In the genomic region with DNA sequence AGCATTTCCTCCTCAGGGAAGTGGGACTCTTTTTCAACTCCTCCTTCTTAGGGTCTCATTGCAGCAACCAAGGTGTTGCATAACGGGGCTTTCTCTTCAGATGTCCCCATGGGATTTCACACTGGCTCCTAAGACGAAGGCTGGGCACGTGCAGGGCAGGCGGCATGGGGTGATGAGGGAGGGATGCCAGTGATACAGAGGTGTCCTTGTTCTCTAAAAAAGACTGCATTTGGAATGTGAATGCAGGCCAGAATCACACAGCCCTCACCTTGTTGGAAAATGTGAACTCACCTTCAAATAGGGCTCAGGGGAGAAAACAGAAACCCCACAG, we compare ENCODE assay signal across 14 cellular contexts.
A peak's percentile ranks its signal among the peaks of the same experiment; 100 is the strongest.
DNase-seq lines count a peak whose midpoint lies in the region; ATAC-seq and TF ChIP-seq lines count a peak whose summit lies in the region.
"Had no signal": no experiment of that assay in that cellular context is flagged by ENCODE, and none has a peak within 500 bp of the region (broad histone marks: within the 10 kb centered on the region; RNA-seq: fewer than 3 reads in every experiment).

No MANE protein-coding gene starts in this region.

- H3K27me3 ChIP-seq in transverse colon = no peaks in the 10 kb centered on the region
- H3K27me3 ChIP-seq: colonic mucosa had no signal

- TF ChIP-seq EP300 in transverse colon (IDR thresholded peaks at IDR 0.05; ENCODE audit: low read depth) = no peak

- H3K27me3 Mint-ChIP-seq in activated naive CD4-positive, alpha-beta T cell treated with anti-CD3 and anti-CD28 coated beads, Interleukin-2, amount 50 U/mL, for 24 hours = no peaks in the 10 kb centered on the region
- no peaks in the 10 kb centered on the region for H3K27me3 Mint-ChIP-seq in activated CD8-positive, alpha-beta T cell treated with anti-CD3 and anti-CD28 coated beads, Interleukin-2, amount 10 ng/mL, durations not matched to agents 7 days and 5 days (ENCODE audit: low read depth)
- peaks cover 14 to 31% (median 18%) of the 10 kb centered on the region in 3 donors for H3K27me3 Mint-ChIP-seq in immature natural killer cell (ENCODE audit: low read depth in 3 of 3)

- CTCF ChIA-PET in activated CD8-positive, alpha-beta T cell treated with anti-CD3 and anti-CD28 coated beads, Interleukin-2, amount 10 ng/mL, durations not matched to agents 7 days and 5 days (lab: Charles Lee) = interaction anchor here (1.1 to 13.3 kb wide), 2 partner anchors 19 to 102 kb away, joined by 3 to 142 read pairs; no protein-coding TSS in a partner anchor

- no peaks in the 10 kb centered on the region for H3K9me3 Mint-ChIP-seq in activated naive CD4-positive, alpha-beta T cell treated with anti-CD3 and anti-CD28 coated beads, Interleukin-2, amount 50 U/mL, for 24 hours
- H3K9me3 Mint-ChIP-seq in activated naive CD4-positive, alpha-beta T cell treated with anti-CD3 and anti-CD28 coated beads, Interleukin-2, amount 50 U/mL, for 72 hours = peaks cover 7 to 9% of the 10 kb centered on the region in 2 donors
- peaks cover 5% of the 10 kb centered on the region for H3K9me3 Mint-ChIP-seq in activated CD8-positive, alpha-beta T cell treated with anti-CD3 and anti-CD28 coated beads, Interleukin-2, amount 10 ng/mL, durations not matched to agents 7 days and 5 days (ENCODE audit: insufficient read depth)
- no peaks in the 10 kb centered on the region for H3K9me3 Mint-ChIP-seq in immature natural killer cell

- H3K9me3 ChIP-seq in transverse colon = no peaks in the 10 kb centered on the region
- H3K9me3 ChIP-seq: colonic mucosa had no signal

- H3K36me3 ChIP-seq in transverse colon = no peaks in the 10 kb centered on the region
- H3K36me3 ChIP-seq: colonic mucosa had no signal

- POLR2A ChIA-PET in activated CD8-positive, alpha-beta T cell treated with anti-CD3 and anti-CD28 coated beads, Interleukin-2, amount 10 ng/mL, durations not matched to agents 7 days and 5 days (lab: Charles Lee) = interaction anchor here (0.9 to 5.5 kb wide), 2 partner anchors 19 to 102 kb away, joined by 3 to 41 read pairs; no protein-coding TSS in a partner anchor

- TF ChIP-seq POLR2A in transverse colon (IDR thresholded peaks at IDR 0.05) = no peak

- no peaks in the 10 kb centered on the region for H3K36me3 Mint-ChIP-seq in activated naive CD4-positive, alpha-beta T cell treated with anti-CD3 and anti-CD28 coated beads, Interleukin-2, amount 50 U/mL, for 24 hours
- H3K36me3 Mint-ChIP-seq in activated naive CD4-positive, alpha-beta T cell treated with anti-CD3 and anti-CD28 coated beads, Interleukin-2, amount 50 U/mL, for 72 hours = peaks cover 7 to 20% of the 10 kb centered on the region in 2 donors
- H3K36me3 Mint-ChIP-seq in activated CD8-positive, alpha-beta T cell treated with anti-CD3 and anti-CD28 coated beads, Interleukin-2, amount 10 ng/mL, durations not matched to agents 7 days and 5 days (ENCODE audit: low read depth) = peaks cover 72% of the 10 kb centered on the region
- H3K36me3 Mint-ChIP-seq in immature natural killer cell = peaks cover 0 to 3% (median 0%) of the 10 kb centered on the region in 3 donors

- in situ Hi-C loops in transverse colon (cut with MboI; ENCODE audit: low pct_ligation_motif_present in 1 of 4, low pct_unique_long_range_greater_than_20kb in 1 of 4, low sequenced_read_pairs in 3 of 4) = no loop called here

- intact Hi-C loops in transverse colon (cut with DNase I; ENCODE audit: low total_unique reads) = no loop called here

- 81% methylated on average over 4 of the region's 4 CpGs; no CpG with 5 or more reads in 1 of the 2 donors for WGBS in transverse colon (ENCODE audit: low coverage in 1 of 2), 2 donors

- peak overlapping the region; percentile 89 for H3K27ac Mint-ChIP-seq in activated naive CD4-positive, alpha-beta T cell treated with anti-CD3 and anti-CD28 coated beads, Interleukin-2, amount 50 U/mL, for 24 hours
- peak overlapping the region in 1 of 2 donors; percentile 86 for H3K27ac Mint-ChIP-seq in activated naive CD4-positive, alpha-beta T cell treated with anti-CD3 and anti-CD28 coated beads, Interleukin-2, amount 50 U/mL, for 72 hours
- peak overlapping the region; percentile 85 for H3K27ac Mint-ChIP-seq in activated CD8-positive, alpha-beta T cell treated with anti-CD3 and anti-CD28 coated beads, Interleukin-2, amount 10 ng/mL, durations not matched to agents 7 days and 5 days
- peak overlapping the region; percentile 78 to 100 (median 98) for H3K27ac Mint-ChIP-seq in immature natural killer cell

- no peak for ATAC-seq in activated naive CD4-positive, alpha-beta T cell treated with anti-CD3 and anti-CD28 coated beads, Interleukin-2, amount 50 U/mL, for 72 hours
- no peak for ATAC-seq in activated CD8-positive, alpha-beta T cell treated with anti-CD3 and anti-CD28 coated beads, Interleukin-2, amount 10 ng/mL, durations not matched to agents 7 days and 5 days
- ATAC-seq in GM21576 (IDR thresholded peaks at IDR 0.05; ENCODE audit: unreplicated experiment) (no peak), GM18870 (IDR thresholded peaks at IDR 0.05; ENCODE audit: unreplicated experiment) (no peak)

- H3K4me3 Mint-ChIP-seq in activated naive CD4-positive, alpha-beta T cell treated with anti-CD3 and anti-CD28 coated beads, Interleukin-2, amount 50 U/mL, for 24 hours = peak overlapping the region; percentile 71
- no peak overlapping the region for H3K4me3 Mint-ChIP-seq in activated CD8-positive, alpha-beta T cell treated with anti-CD3 and anti-CD28 coated beads, Interleukin-2, amount 10 ng/mL, durations not matched to agents 7 days and 5 days
- peak overlapping the region in 4 of 5 donors; percentile 4 to 94 (median 48) for H3K4me3 Mint-ChIP-seq in immature natural killer cell

- DNase-seq in activated naive CD4-positive, alpha-beta T cell treated with anti-CD3 and anti-CD28 coated beads, Interleukin-2, amount 50 U/mL, for 72 hours (ENCODE audit: low spot score in 2 of 2) = no peak
- no peak for DNase-seq in activated CD8-positive, alpha-beta T cell treated with anti-CD3 and anti-CD28 coated beads, Interleukin-2, amount 10 ng/mL, durations not matched to agents 7 days and 5 days
- DNase-seq in immature natural killer cell (no peak), transverse colon (no peak), DMS 273 treated with DMSO at 0.1 percent for 48 hours (lab: John Stamatoyannopoulos, UW) (no peak)
- DNase-seq: activated CD4-positive, alpha-beta T cell treated with anti-CD3 and anti-CD28 coated beads for 4 hours; activated naive CD4-positive, alpha-beta T cell treated with anti-CD3 and anti-CD28 coated beads, Interleukin-2, amount 50 U/mL, for 16 hours; colonic mucosa; H7; Kasumi-1; stimulated activated CD4-positive, alpha-beta T cell treated with anti-CD3 and anti-CD28 coated beads, Interleukin-15, amount 100 ng/mL, for 24 hours had no signal

- no peak for TF ChIP-seq CTCF in transverse colon (IDR thresholded peaks at IDR 0.05)

- peak overlapping the region; percentile 16 to 52 (median 44) for H3K27ac ChIP-seq in transverse colon
- H3K27ac ChIP-seq: colonic mucosa had no signal

- H3K4me1 ChIP-seq in transverse colon = peaks cover 11 to 78% (median 17%) of the 10 kb centered on the region in 4 donors

- H3K4me1 Mint-ChIP-seq in activated naive CD4-positive, alpha-beta T cell treated with anti-CD3 and anti-CD28 coated beads, Interleukin-2, amount 50 U/mL, for 24 hours = peaks cover 99% of the 10 kb centered on the region
- peaks cover 98% of the 10 kb centered on the region for H3K4me1 Mint-ChIP-seq in activated CD8-positive, alpha-beta T cell treated with anti-CD3 and anti-CD28 coated beads, Interleukin-2, amount 10 ng/mL, durations not matched to agents 7 days and 5 days (ENCODE audit: low read depth)
- peaks cover 94 to 100% of the 10 kb centered on the region in 2 donors for H3K4me1 Mint-ChIP-seq in immature natural killer cell

- H3K4me3 ChIP-seq in transverse colon = no peak overlapping the region
- H3K4me3 ChIP-seq: colonic mucosa had no signal
